9 cellular contexts compared by ENCODE assay signal in genomic region chr4:109389367-109390118, GRCh38. TPM values are rescaled to one million over a fixed set of nuclear protein-coding genes. Genes with fewer than 3 reads are reported as not detected.
DNase-seq lines count a peak whose midpoint lies in the region; ATAC-seq and TF ChIP-seq lines count a peak whose summit lies in the region.
"Had no signal": no experiment of that assay in that cellular context is flagged by ENCODE, and none has a peak within 500 bp of the region (broad histone marks: within the 10 kb centered on the region; RNA-seq: fewer than 3 reads in every experiment).

No MANE protein-coding gene starts in this region.

- no peak for TF ChIP-seq POLR2A in uterus (IDR thresholded peaks at IDR 0.05)

- DNase-seq in ELF-1 (ENCODE audit: low read depth, low spot score) (peak; percentile 20), glutamatergic neuron (peak; percentile 53), HCEC 1CT (no peak), C1 segment of cervical spinal cord (lab: John Stamatoyannopoulos, UW) (no peak), uterus (no peak)
- no peak for DNase-seq in activated naive CD8-positive, alpha-beta T cell treated with anti-CD3 and anti-CD28 coated beads for 36 hours

- intact Hi-C loops in uterus (cut with DNase I; ENCODE audit: low total_unique reads): no loop called here

- no peaks in the 10 kb centered on the region for H3K27me3 ChIP-seq in uterus

- no peaks in the 10 kb centered on the region for H3K4me1 ChIP-seq in uterus

- H3K36me3 ChIP-seq in uterus: no peaks in the 10 kb centered on the region

- no peaks in the 10 kb centered on the region for H3K9me3 ChIP-seq in uterus

- TF ChIP-seq CTCF in glutamatergic neuron (IDR thresholded peaks at IDR 0.05; ENCODE audit: partially characterized antibody, unreplicated experiment) (no peak), uterus (IDR thresholded peaks at IDR 0.05) (no peak)

- no peaks in the 10 kb centered on the region for H3K27me3 Mint-ChIP-seq in glutamatergic neuron (ENCODE audit: unreplicated experiment)
- H3K27me3 Mint-ChIP-seq in activated naive CD8-positive, alpha-beta T cell treated with anti-CD3 and anti-CD28 coated beads for 36 hours: peaks cover 24% of the 10 kb centered on the region

- H3K9me3 Mint-ChIP-seq in glutamatergic neuron (ENCODE audit: unreplicated experiment): no peaks in the 10 kb centered on the region
- no peaks in the 10 kb centered on the region for H3K9me3 Mint-ChIP-seq in activated naive CD8-positive, alpha-beta T cell treated with anti-CD3 and anti-CD28 coated beads for 36 hours

- no peak overlapping the region for H3K4me3 Mint-ChIP-seq in glutamatergic neuron (ENCODE audit: unreplicated experiment)
- no peak overlapping the region for H3K4me3 Mint-ChIP-seq in activated naive CD8-positive, alpha-beta T cell treated with anti-CD3 and anti-CD28 coated beads for 36 hours
- H3K4me3 Mint-ChIP-seq: activated naive CD8-positive, alpha-beta T cell had no signal

- no peak overlapping the region for H3K27ac ChIP-seq in uterus

- ATAC-seq in GM21367 (IDR thresholded peaks at IDR 0.05; ENCODE audit: unreplicated experiment): peak; percentile 59
- ATAC-seq in HG03280 (IDR thresholded peaks at IDR 0.05; ENCODE audit: unreplicated experiment): peak; percentile 75

- H3K4me1 Mint-ChIP-seq in glutamatergic neuron (ENCODE audit: low read depth, unreplicated experiment): peaks cover 8% of the 10 kb centered on the region
- peaks cover 8% of the 10 kb centered on the region for H3K4me1 Mint-ChIP-seq in activated naive CD8-positive, alpha-beta T cell treated with anti-CD3 and anti-CD28 coated beads for 36 hours

- H3K36me3 Mint-ChIP-seq in glutamatergic neuron (ENCODE audit: unreplicated experiment): no peaks in the 10 kb centered on the region
- no peaks in the 10 kb centered on the region for H3K36me3 Mint-ChIP-seq in activated naive CD8-positive, alpha-beta T cell treated with anti-CD3 and anti-CD28 coated beads for 36 hours

- H3K27ac Mint-ChIP-seq in glutamatergic neuron (ENCODE audit: unreplicated experiment): no peak overlapping the region
- no peak overlapping the region for H3K27ac Mint-ChIP-seq in activated naive CD8-positive, alpha-beta T cell treated with anti-CD3 and anti-CD28 coated beads for 36 hours
- H3K27ac Mint-ChIP-seq: activated naive CD8-positive, alpha-beta T cell had no signal

- H3K4me3 ChIP-seq in uterus: no peak overlapping the region

RNA-seq across cellular contexts. Expression of gene SEC24B, which starts 44.1 kb away (rescaled TPM):
- total RNA-seq in glutamatergic neuron (ENCODE audit: unreplicated experiment): 27.6 TPM
- 10 to 100 TPM; 20.7 to 54.1 (median 30.1) TPM for total RNA-seq in uterus
- total RNA-seq in activated naive CD8-positive, alpha-beta T cell treated with anti-CD3 and anti-CD28 coated beads for 36 hours: 10 to 100 TPM; 22.9 to 23.9 TPM

Comparison
In these comparisons a context has a peak if more than half of its experiments do, and no peak if none do; other contexts are left out.
1. DNase-seq: peak in ELF-1 (single experiment) and glutamatergic neuron (single experiment); none in HCEC 1CT (single experiment), C1 segment of cervical spinal cord (0 of 14), uterus (0 of 2) and activated naive CD8-positive, alpha-beta T cell treated with anti-CD3 and anti-CD28 coated beads for 36 hours (single experiment).